ENCODE assay signal across 8 cellular contexts in genomic region chr20:3406481-3407425, GRCh38. TPM values are rescaled to one million over a fixed set of nuclear protein-coding genes. Genes with fewer than 3 reads are reported as not detected.
A peak's percentile ranks its signal among the peaks of the same experiment; 100 is the strongest.
DNase-seq lines count a peak whose midpoint lies in the region; ATAC-seq, FAIRE-seq and TF ChIP-seq lines count a peak whose summit lies in the region.

No MANE protein-coding gene starts in this region.

- H3K4me3 ChIP-seq in duodenal mucosa (ENCODE audit: low read depth in 1 of 2, low read length in 2 of 2) (peak overlapping the region; percentile 80 to 95), HepG2 (replicated peaks in 1 of 3; ENCODE audit: insufficient read depth in 1 of 3, low read depth in 2 of 3, low read length in 3 of 3) (peak overlapping the region; percentile 68 to 98 (median 90))

- no peak for TF ChIP-seq EP300 in HepG2 (IDR thresholded peaks at IDR 0.05; ENCODE audit: low read depth in 2 of 2, low read length in 2 of 2)
- no peak for TF ChIP-seq EP300 in HepG2 (CRISPR knock-in tag; IDR thresholded peaks at IDR 0.05; ENCODE audit: borderline replicate concordance)

- TF ChIP-seq RAD21 in HepG2 (CRISPR knock-in tag; IDR thresholded peaks at IDR 0.05) = no peak

- POLR2A ChIA-PET in HepG2 (lab: Yijun Ruan, JAX) = interaction anchor here (1.2 to 3.6 kb wide), 4 partner anchors 11 to 156 kb away, joined by 3 to 34 read pairs (median 6); partner anchors contain the start of gene ATRN

- no peak for FAIRE-seq in HepG2 (lab: Jason Lieb, UNC)

- 4% methylated on average over 38 of the region's 47 CpGs for WGBS in HepG2 (ENCODE audit: low lambda C conversion rate)

- no peaks in the 10 kb centered on the region for H3K36me3 ChIP-seq in duodenal mucosa (ENCODE audit: control insufficient read depth in 1 of 2, insufficient read depth in 2 of 2, low read length in 2 of 2)
- no peaks in the 10 kb centered on the region for H3K36me3 ChIP-seq in HepG2 (replicated peaks in 1 of 2; ENCODE audit: control insufficient read depth in 1 of 2, insufficient read depth in 2 of 2, low read length in 2 of 2)

- peak; percentile 52 for DNase-seq in D341Med (ENCODE audit: low spot score)
- peak; percentile 1 for DNase-seq in T-helper 9 cell
- DNase-seq in HepG2 (ENCODE audit: low spot score) = peak; percentile 16
- peak; percentile 11 for DNase-seq in stimulated activated naive CD8-positive, alpha-beta T cell treated with anti-CD3 and anti-CD28 coated beads, Interleukin-15, Interleukin-2, amounts not matched to agents 100 U/mL and 50 U/mL, for 24 hours
- no peak for DNase-seq in GM19240 (ENCODE audit: insufficient read length, low spot score)

- H2AFZ ChIP-seq in HepG2 (ENCODE audit: low read length) = peak overlapping the region; percentile 68

- peak; percentile 7 for ATAC-seq in HG03342 (IDR thresholded peaks at IDR 0.05; ENCODE audit: unreplicated experiment)
- ATAC-seq in HepG2 = 0 out of 3 replicates have a peak, but pooled peaks have one; percentile 1
- ATAC-seq in stimulated activated naive CD8-positive, alpha-beta T cell treated with anti-CD3 and anti-CD28 coated beads, Interleukin-15, Interleukin-2, amounts not matched to agents 100 U/mL and 50 U/mL, for 24 hours = no peak
- ATAC-seq in GM19452 (IDR thresholded peaks at IDR 0.05; ENCODE audit: unreplicated experiment) = no peak

- TF ChIP-seq POLR2A in HepG2 (IDR thresholded peaks at IDR 0.05; ENCODE audit: insufficient read depth in 1 of 2, low read depth in 2 of 2, low read length in 2 of 2) = no peak

- peaks cover 51% of the 10 kb centered on the region for H3K79me2 ChIP-seq in HepG2 (ENCODE audit: insufficient read depth, low read length)

- in situ Hi-C loops in HepG2 (cut with HindIII; ENCODE audit: extremely low pct_ligation_motif_present, low pct_unique_long_range_greater_than_20kb) = no loop called here

- H3K9me3 ChIP-seq in duodenal mucosa (ENCODE audit: control insufficient read depth in 1 of 2, low read length in 2 of 2) (no peaks in the 10 kb centered on the region), HepG2 (ENCODE audit: low read length) (no peaks in the 10 kb centered on the region)

- H3K27ac ChIP-seq in duodenal mucosa (ENCODE audit: low read depth, low read length) (peak overlapping the region; percentile 58), HepG2 (ENCODE audit: extremely low read length, insufficient read depth, low read length) (peak overlapping the region; percentile 59)

- intact Hi-C loops in HepG2 (cut with micrococcal nuclease; ENCODE audit: unreplicated experiment) = loop anchor here (10.0 kb wide), 1 partner anchor 138 kb away; no protein-coding TSS in a partner anchor

- H3K9ac ChIP-seq in duodenal mucosa (ENCODE audit: low read depth in 1 of 2, low read length in 2 of 2) (peak overlapping the region; percentile 73 to 74), HepG2 (ENCODE audit: insufficient read depth, low read depth, low read length) (peak overlapping the region; percentile 85)

- TF ChIP-seq CTCF in HepG2 (CRISPR knock-in tag; IDR thresholded peaks at IDR 0.05) = no peak; the same call in 1 of the 2 replicates

- H3K4me2 ChIP-seq in HepG2 (ENCODE audit: low read depth, low read length) = peak overlapping the region; percentile 95

- CTCF ChIA-PET in HepG2 (lab: Yijun Ruan, JAX; ENCODE audit: low intra/inter-chr PET ratio, low total read pairs) = no interaction called here

- BruUV-seq in HepG2 (replicated peaks; lab: Mats Ljungman, UMichigan) = no TSS peak

- H3K27me3 ChIP-seq in duodenal mucosa (ENCODE audit: control insufficient read depth in 1 of 2, insufficient read depth in 2 of 2, low read length in 2 of 2) (no peaks in the 10 kb centered on the region), HepG2 (ENCODE audit: control insufficient read depth in 1 of 2, insufficient read depth in 2 of 2, low read length in 2 of 2) (peaks cover 0 to 5% of the 10 kb centered on the region in 2 experiments; a peak in 1 of 5 replicates)

- H4K20me1 ChIP-seq in HepG2 (ENCODE audit: insufficient read depth, low read length) = peaks cover 15% of the 10 kb centered on the region

- H3K4me1 ChIP-seq in duodenal mucosa (ENCODE audit: control insufficient read depth in 1 of 2, insufficient read depth in 2 of 2, low read length in 2 of 2) = peaks cover 4 to 19% of the 10 kb centered on the region in 2 donors
- peaks cover 35% of the 10 kb centered on the region for H3K4me1 ChIP-seq in HepG2 (ENCODE audit: insufficient read depth, low read length)

TF ChIP-seq in HepG2, 621 proteins besides CTCF, POLR2A, EP300 and RAD21 (continues in another document):
- TF ChIP-seq ETV6 (CRISPR knock-in tag; conservative IDR thresholded peaks at IDR 0.05) = peak; percentile 1; the same call in 1 of the 2 replicates
- no peak for TF ChIP-seq CC2D1A (CRISPR knock-in tag; IDR thresholded peaks at IDR 0.05)
- TF ChIP-seq ZNF550 (CRISPR knock-in tag; IDR thresholded peaks at IDR 0.05; ENCODE audit: borderline replicate concordance) = no peak
- no peak; the same call in 1 of the 2 replicates for TF ChIP-seq ZNF33B (CRISPR knock-in tag; IDR thresholded peaks at IDR 0.05)
- 0 out of 2 replicates have a peak, but pooled peaks have one; percentile 9 for TF ChIP-seq FOXP4 (CRISPR knock-in tag; IDR thresholded peaks at IDR 0.05)
- TF ChIP-seq NFRKB (IDR thresholded peaks at IDR 0.05) = no peak
- no peak for TF ChIP-seq POGZ (CRISPR knock-in tag; IDR thresholded peaks at IDR 0.05)
- peak; percentile 77; the same call in 1 of the 2 replicates for TF ChIP-seq CAMTA2 (CRISPR knock-in tag; IDR thresholded peaks at IDR 0.05; ENCODE audit: borderline replicate concordance)
- TF ChIP-seq HIC2 (CRISPR knock-in tag; IDR thresholded peaks at IDR 0.05; ENCODE audit: low read depth) = no peak
- TF ChIP-seq HBP1 (CRISPR knock-in tag; IDR thresholded peaks at IDR 0.05; ENCODE audit: low read depth) = 0 out of 2 replicates have a peak, but pooled peaks have one; percentile 27

RNA-seq across cellular contexts. Expression of gene DNAAF9, which starts 0.7 kb away (rescaled TPM):
- 10.5 and 11.7 TPM in 2 replicates for total RNA-seq in HepG2 (2016; rRNA removed; fragmentation: Illumina TruSeq; extraction: Trizol)
- 3.4 and 3.7 TPM in 2 replicates for total RNA-seq in HepG2 (2016; cell fraction: cytosol; rRNA removed; fragmentation: Illumina TruSeq; extraction: Trizol; ENCODE audit: low read depth)
- total RNA-seq in HepG2 (2016; cell fraction: insoluble cytoplasmic fraction; rRNA removed; fragmentation: Illumina TruSeq; extraction: Trizol) = 9.8 and 10.6 TPM in 2 replicates
- total RNA-seq in HepG2 (2016; cell fraction: membrane; rRNA removed; fragmentation: Illumina TruSeq; extraction: Trizol) = 4.5 and 5.3 TPM in 2 replicates
- 14.3 and 16.7 TPM in 2 replicates for total RNA-seq in HepG2 (2016; cell fraction: nucleus; rRNA removed; fragmentation: Illumina TruSeq; extraction: Trizol)
- polyA plus RNA-seq in HepG2 (2011; rRNA removed) = 14.9 and 16.6 TPM in 2 replicates
- polyA plus RNA-seq in HepG2 (2011; cell fraction: cytosol; rRNA removed) = 8.5 and 11.1 TPM in 2 replicates
- 31.2 and 31.3 TPM in 2 replicates for polyA plus RNA-seq in HepG2 (2011; cell fraction: nucleus; rRNA removed)
- polyA plus RNA-seq in HepG2 (2012) = 12.6 and 13.0 TPM in 2 replicates
- polyA plus RNA-seq in HepG2 (2016; cell fraction: cytosol; fragmentation: Illumina TruSeq; extraction: Trizol; ENCODE audit: low read depth) = 0.98 and 1.1 TPM in 2 replicates
- 6.4 and 6.6 TPM in 2 replicates for polyA plus RNA-seq in HepG2 (2016; cell fraction: insoluble cytoplasmic fraction; fragmentation: Illumina TruSeq; extraction: Trizol; ENCODE audit: low read depth)
- polyA plus RNA-seq in HepG2 (2016; cell fraction: membrane; fragmentation: Illumina TruSeq; extraction: Trizol; ENCODE audit: low read depth) = 1.7 and 1.8 TPM in 2 replicates
- 20.6 and 23.6 TPM in 2 replicates for polyA plus RNA-seq in HepG2 (2016; cell fraction: nucleus; fragmentation: Illumina TruSeq; extraction: Trizol; ENCODE audit: insufficient read depth, low read depth)
- 0.02 and 24.0 TPM in 2 replicates for polyA minus RNA-seq in HepG2 (2011; rRNA and poly(A)+ RNA removed; ENCODE audit: low replicate concordance)
- 11.3 and 14.0 TPM in 2 replicates for polyA minus RNA-seq in HepG2 (2011; cell fraction: cytosol; rRNA and poly(A)+ RNA removed)
- polyA minus RNA-seq in HepG2 (2011; cell fraction: nucleus; rRNA and poly(A)+ RNA removed) = 30.6 and 35.8 TPM in 2 replicates

Comparison
In these comparisons a context has a peak if more than half of its experiments do, and no peak if none do; other contexts are left out.
1. ATAC-seq: peak in HG03342 (single experiment) and HepG2 (single experiment); none in stimulated activated naive CD8-positive, alpha-beta T cell treated with anti-CD3 and anti-CD28 coated beads, Interleukin-15, Interleukin-2, amounts not matched to agents 100 U/mL and 50 U/mL, for 24 hours (single experiment) and GM19452 (single experiment).